Comparison of ENCODE assay signal across 8 cellular contexts in the genomic region with DNA sequence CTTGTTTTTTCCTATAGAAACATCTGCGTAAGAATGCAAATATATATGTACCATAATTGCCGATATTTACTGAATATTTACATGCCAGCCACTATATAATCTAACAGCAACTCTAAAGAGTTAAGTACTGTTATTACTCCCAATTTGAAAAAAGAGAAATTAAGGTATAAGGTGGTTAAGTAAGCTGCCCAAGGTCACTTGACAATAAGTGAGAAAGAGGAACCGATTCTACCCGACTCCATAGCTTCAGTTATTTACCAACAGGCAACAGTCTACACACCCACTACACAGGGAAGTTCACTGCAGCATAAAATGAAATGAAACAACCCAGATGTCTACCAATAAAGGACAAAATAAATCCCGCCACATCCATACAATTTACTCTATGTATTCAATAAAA. TPM values are rescaled to one million over a fixed set of nuclear protein-coding genes. Genes with fewer than 3 reads are reported as not detected.
DNase-seq lines count a peak whose midpoint lies in the region; ATAC-seq, FAIRE-seq and TF ChIP-seq lines count a peak whose summit lies in the region.

No MANE protein-coding gene starts in this region.

- no peaks in the 10 kb centered on the region for H3K9me3 ChIP-seq in lower lobe of right lung

- no peaks in the 10 kb centered on the region for H3K27me3 ChIP-seq in lower lobe of right lung (ENCODE audit: low read depth)

- peak; percentile 89 for FAIRE-seq in GM18507 (lab: Jason Lieb, UNC)

- intact Hi-C loops in lower lobe of right lung (cut with DNase I) = no loop called here

- H3K27ac ChIP-seq in lower lobe of right lung = peak overlapping the region; percentile 98

- peaks cover 41% of the 10 kb centered on the region for H3K4me1 ChIP-seq in lower lobe of right lung

- no peaks in the 10 kb centered on the region for H3K36me3 ChIP-seq in lower lobe of right lung

- peak; percentile 62 for ATAC-seq in HG02884 (IDR thresholded peaks at IDR 0.05; ENCODE audit: unreplicated experiment)
- ATAC-seq in lower lobe of right lung = peak; percentile 22 to 43

- DNase-seq in AG10803 (ENCODE audit: low read depth) = peak; percentile 15
- peak; percentile 28 for DNase-seq in GM18507 (ENCODE audit: extremely low spot score, insufficient read length, low read depth)
- peak; percentile 45 to 47 for DNase-seq in NCI-H526 (lab: John Stamatoyannopoulos, UW)
- DNase-seq in astrocyte of the spinal cord (ENCODE audit: low read depth, low spot score) = peak; percentile 36
- no peak for DNase-seq in lower lobe of right lung
- no peak for DNase-seq in stimulated activated CD4-positive, alpha-beta T cell treated with anti-CD3 and anti-CD28 coated beads, Interleukin-1b, Interleukin-23, amount 100 ng/mL, for 48 hours
- no peak for DNase-seq in amniotic stem cell (lab: John Stamatoyannopoulos, UW)

- H3K4me3 ChIP-seq in AG10803 (ENCODE audit: low read length) = peak overlapping the region; percentile 81
- peak overlapping the region; percentile 80 for H3K4me3 ChIP-seq in astrocyte of the spinal cord (ENCODE audit: low read depth, low read length)
- H3K4me3 ChIP-seq in lower lobe of right lung = peak overlapping the region; percentile 86

- no peak for TF ChIP-seq CTCF in AG10803 (conservative IDR thresholded peaks at IDR 0.05; ENCODE audit: low read length)
- TF ChIP-seq CTCF in astrocyte of the spinal cord (IDR thresholded peaks at IDR 0.05; ENCODE audit: low read depth, low read length) = no peak
- TF ChIP-seq CTCF in lower lobe of right lung (IDR thresholded peaks at IDR 0.05) = no peak

- in situ Hi-C loops in astrocyte of the spinal cord (cut with HindIII; ENCODE audit: low sequenced_read_pairs) = no loop called here

RNA-seq across cellular contexts. Expression of gene MIS18BP1, which starts 1.1 kb away (rescaled TPM):
- 48.3 TPM for total RNA-seq in lower lobe of right lung

Comparison
In these comparisons a context has a peak if more than half of its experiments do, and no peak if none do; other contexts are left out.
1. DNase-seq: peak in AG10803 (single experiment), GM18507 (single experiment), NCI-H526 (2 of 2) and astrocyte of the spinal cord (single experiment); none in lower lobe of right lung (single experiment), stimulated activated CD4-positive, alpha-beta T cell treated with anti-CD3 and anti-CD28 coated beads, Interleukin-1b, Interleukin-23, amount 100 ng/mL, for 48 hours (single experiment) and amniotic stem cell (single experiment).
2. Peak in every context shown above with its lines, with median percentiles within 50 percentile points of each other: H3K4me3 ChIP-seq.